Comparison of ENCODE assay signal across 8 cellular contexts in the genomic region with DNA sequence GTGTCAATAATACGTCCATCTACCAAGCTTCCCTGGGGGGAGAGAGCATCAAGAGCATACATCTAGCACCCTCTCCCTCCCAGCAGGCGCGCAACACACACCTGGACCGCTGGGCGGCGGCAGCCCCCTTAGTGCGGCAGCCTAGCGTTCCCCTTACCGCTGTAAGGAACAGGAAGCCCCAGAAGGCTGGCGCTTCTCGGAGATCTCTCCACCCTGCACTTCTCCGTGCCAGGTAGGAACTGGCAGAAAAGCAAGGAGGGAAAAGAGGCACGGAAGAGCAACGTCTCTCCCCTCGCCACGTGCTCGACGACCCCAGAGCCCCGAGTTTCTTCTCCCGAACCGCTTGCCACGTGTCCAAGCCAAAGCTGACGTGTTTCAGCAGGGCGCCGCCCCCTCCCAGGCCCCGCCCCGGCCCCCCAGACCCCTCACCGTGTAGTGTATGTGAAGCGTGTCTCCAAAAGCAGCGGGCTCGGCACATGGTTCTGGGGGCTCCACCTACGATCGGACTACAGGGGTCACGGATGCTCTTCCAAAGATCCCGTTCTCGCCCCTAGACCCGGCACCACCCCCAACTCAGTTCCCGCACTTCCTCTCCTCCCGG. TPM values are rescaled to one million over a fixed set of nuclear protein-coding genes. Genes with fewer than 3 reads are reported as not detected.
DNase-seq lines count a peak whose midpoint lies in the region; ATAC-seq and TF ChIP-seq lines count a peak whose summit lies in the region.

No MANE protein-coding gene starts in this region.

- H3K9me3 Mint-ChIP-seq in activated naive CD4-positive, alpha-beta T cell treated with anti-CD3 and anti-CD28 coated beads, Interleukin-2, amount 50 U/mL, for 24 hours, result no peaks in the 10 kb centered on the region

- H3K27me3 Mint-ChIP-seq in activated naive CD4-positive, alpha-beta T cell treated with anti-CD3 and anti-CD28 coated beads, Interleukin-2, amount 50 U/mL, for 24 hours, result no peaks in the 10 kb centered on the region

- peak overlapping the region; percentile 95 for H3K27ac Mint-ChIP-seq in activated naive CD4-positive, alpha-beta T cell treated with anti-CD3 and anti-CD28 coated beads, Interleukin-2, amount 50 U/mL, for 24 hours

- H3K4me3 Mint-ChIP-seq in activated naive CD4-positive, alpha-beta T cell treated with anti-CD3 and anti-CD28 coated beads, Interleukin-2, amount 50 U/mL, for 24 hours, result peak overlapping the region; percentile 89

- CTCF ChIA-PET in AG04449 (lab: Yijun Ruan, JAX), result interaction anchor here (0.6 to 30.6 kb wide), 12 partner anchors 8 to 73 kb away, joined by 3 to 502 read pairs (median 7); partner anchors contain the start of genes ARF3 and DDX23
- CTCF ChIA-PET in HEK293T (lab: Yijun Ruan, JAX), result interaction anchor here (0.8 to 1.3 kb wide), 2 partner anchors 11 to 53 kb away, joined by 3 read pairs; no protein-coding TSS in a partner anchor

- peaks cover 20% of the 10 kb centered on the region for H3K36me3 Mint-ChIP-seq in activated naive CD4-positive, alpha-beta T cell treated with anti-CD3 and anti-CD28 coated beads, Interleukin-2, amount 50 U/mL, for 24 hours

- H3K4me3 ChIP-seq in AG04449 (ENCODE audit: low read depth, low read length) (peak overlapping the region; percentile 89), iPS-11a (ENCODE audit: low read depth, low read length) (peak overlapping the region; percentile 71)

- POLR2A ChIA-PET in AG04449 (lab: Yijun Ruan, JAX) (no interaction called here), HEK293T (lab: Yijun Ruan, JAX) (no interaction called here)

- peaks cover 55% of the 10 kb centered on the region for H3K4me1 Mint-ChIP-seq in activated naive CD4-positive, alpha-beta T cell treated with anti-CD3 and anti-CD28 coated beads, Interleukin-2, amount 50 U/mL, for 24 hours

- TF ChIP-seq CTCF in AG04449 (IDR thresholded peaks at IDR 0.05; ENCODE audit: insufficient read depth, low read length, missing control alignments), result peak; percentile 67

- no peak for DNase-seq in AG04449 (ENCODE audit: low read depth, low spot score)
- DNase-seq in RPMI7951 (ENCODE audit: low read depth), result peak; percentile 46
- peak; percentile 53 to 63 for DNase-seq in stimulated activated CD4-positive, alpha-beta T cell treated with anti-CD3 and anti-CD28 coated beads, Interleukin-15, amount 100 ng/mL, for 1 hour (ENCODE audit: low read depth in 1 of 2, low spot score in 1 of 2)
- DNase-seq in HEK293T (ENCODE audit: extremely low spot score), result no peak

- peak; percentile 60 for ATAC-seq in GM18520 (IDR thresholded peaks at IDR 0.05; ENCODE audit: unreplicated experiment)
- ATAC-seq in HG03103 (IDR thresholded peaks at IDR 0.05; ENCODE audit: low read depth, unreplicated experiment), result peak; percentile 64

TF ChIP-seq in HEK293T, 16 proteins besides CTCF, POLR2A, EP300 and RAD21:
- TF ChIP-seq LEF1 (IDR thresholded peaks at IDR 0.05; ENCODE audit: borderline replicate concordance) (no peak), FOXA1 (IDR thresholded peaks at IDR 0.05) (no peak), ARNT (IDR thresholded peaks at IDR 0.05) (no peak), FOXK2 (IDR thresholded peaks at IDR 0.05) (no peak), FOXM1 (IDR thresholded peaks at IDR 0.05; ENCODE audit: borderline replicate concordance) (no peak), HDGF (IDR thresholded peaks at IDR 0.05; ENCODE audit: borderline replicate concordance) (no peak), SP1 (IDR thresholded peaks at IDR 0.05) (no peak), L3MBTL2 (conservative IDR thresholded peaks at IDR 0.05) (no peak), ELF4 (IDR thresholded peaks at IDR 0.05) (no peak), BHLHE40 (IDR thresholded peaks at IDR 0.05; ENCODE audit: borderline replicate concordance) (no peak), TARDBP (IDR thresholded peaks at IDR 0.05) (no peak), ZNF384 (IDR thresholded peaks at IDR 0.05) (no peak), SUZ12 (IDR thresholded peaks at IDR 0.05) (no peak), NFRKB (IDR thresholded peaks at IDR 0.05) (no peak)
- TF ChIP-seq, protein P1, sequence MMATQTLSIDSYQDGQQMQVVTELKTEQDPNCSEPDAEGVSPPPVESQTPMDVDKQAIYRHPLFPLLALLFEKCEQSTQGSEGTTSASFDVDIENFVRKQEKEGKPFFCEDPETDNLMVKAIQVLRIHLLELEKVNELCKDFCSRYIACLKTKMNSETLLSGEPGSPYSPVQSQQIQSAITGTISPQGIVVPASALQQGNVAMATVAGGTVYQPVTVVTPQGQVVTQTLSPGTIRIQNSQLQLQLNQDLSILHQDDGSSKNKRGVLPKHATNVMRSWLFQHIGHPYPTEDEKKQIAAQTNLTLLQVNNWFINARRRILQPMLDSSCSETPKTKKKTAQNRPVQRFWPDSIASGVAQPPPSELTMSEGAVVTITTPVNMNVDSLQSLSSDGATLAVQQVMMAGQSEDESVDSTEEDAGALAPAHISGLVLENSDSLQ (IDR thresholded peaks at IDR 0.05), result no peak

RNA-seq across cellular contexts. Expression of gene FKBP11, which starts 0.6 kb away (rescaled TPM):
- 27.6 and 31.7 TPM in 2 replicates for total RNA-seq in RPMI7951 (2014; rRNA removed; shearing (Covaris generic))

RNA-seq across cellular contexts. Expression of gene ARF3, which starts 32.6 kb away (rescaled TPM):
- 47.8 and 57.1 TPM in 2 replicates for total RNA-seq in RPMI7951 (2014; rRNA removed; shearing (Covaris generic))

RNA-seq across cellular contexts. Expression of gene WNT10B, which starts 46.8 kb away (rescaled TPM):
- 0.29 TPM in 1 of 2 replicates, not detected in the other for total RNA-seq in RPMI7951 (2014; rRNA removed; shearing (Covaris generic))

RNA-seq across cellular contexts. Expression of gene WNT1, which starts 53.4 kb away (rescaled TPM):
- not detected in 2 replicates for total RNA-seq in RPMI7951 (2014; rRNA removed; shearing (Covaris generic))

RNA-seq across cellular contexts. Expression of gene RND1, which starts 59.0 kb away (rescaled TPM):
- total RNA-seq in RPMI7951 (2014; rRNA removed; shearing (Covaris generic)), result 0.29 TPM in 1 of 2 replicates, not detected in the other

Comparison
In these comparisons a context has a peak if more than half of its experiments do, and no peak if none do; other contexts are left out.
1. DNase-seq: peak in RPMI7951 (single experiment) and stimulated activated CD4-positive, alpha-beta T cell treated with anti-CD3 and anti-CD28 coated beads, Interleukin-15, amount 100 ng/mL, for 1 hour (2 of 2); none in AG04449 (single experiment) and HEK293T (single experiment).